Comparison of ENCODE assay signal across 2 cellular contexts in genomic region chr4:43843501-43843900, GRCh38.
TF ChIP-seq lines count a peak whose summit lies in the region.

No MANE protein-coding gene starts in this region.

TF ChIP-seq in SK-N-SH, 30 proteins besides CTCF, POLR2A, EP300 and RAD21 (continued from another document):
- TF ChIP-seq MAX (IDR thresholded peaks at IDR 0.05; ENCODE audit: low read depth) (no peak), CHD2 (IDR thresholded peaks at IDR 0.05; ENCODE audit: low read length, partially characterized antibody) (no peak), TCF12 (IDR thresholded peaks at IDR 0.05) (no peak), EZH2phosphoT487 (IDR thresholded peaks at IDR 0.05; ENCODE audit: borderline replicate concordance, low read depth) (no peak), GABPA (IDR thresholded peaks at IDR 0.05; ENCODE audit: low read depth) (no peak), USF2 (IDR thresholded peaks at IDR 0.05; ENCODE audit: borderline replicate concordance, low read depth, low read length) (no peak)

TF ChIP-seq in SK-N-SH treated with all-trans-retinoic acid at 6 μM for 48 hours, 23 proteins besides CTCF, POLR2A, EP300 and RAD21 (continued from another document):
- TF ChIP-seq TSHZ2 (CRISPR knock-in tag; IDR thresholded peaks at IDR 0.05) (no peak), ZC3H10 (CRISPR knock-in tag; IDR thresholded peaks at IDR 0.05) (no peak), TOX (CRISPR knock-in tag; IDR thresholded peaks at IDR 0.05; ENCODE audit: borderline replicate concordance) (no peak), BACH2 (CRISPR knock-in tag; IDR thresholded peaks at IDR 0.05; ENCODE audit: borderline replicate concordance) (no peak), ZNF8 (CRISPR knock-in tag; IDR thresholded peaks at IDR 0.05) (no peak), ZNF70 (CRISPR knock-in tag; IDR thresholded peaks at IDR 0.05) (no peak), GLIS3 (CRISPR knock-in tag; IDR thresholded peaks at IDR 0.05) (no peak)
TF ChIP-seq in SK-N-SH treated with all-trans-retinoic acid at 6 μM for 48 hours: peak in this region for 0.
